ENCODE assay signal across 1 cellular context in the genomic region with DNA sequence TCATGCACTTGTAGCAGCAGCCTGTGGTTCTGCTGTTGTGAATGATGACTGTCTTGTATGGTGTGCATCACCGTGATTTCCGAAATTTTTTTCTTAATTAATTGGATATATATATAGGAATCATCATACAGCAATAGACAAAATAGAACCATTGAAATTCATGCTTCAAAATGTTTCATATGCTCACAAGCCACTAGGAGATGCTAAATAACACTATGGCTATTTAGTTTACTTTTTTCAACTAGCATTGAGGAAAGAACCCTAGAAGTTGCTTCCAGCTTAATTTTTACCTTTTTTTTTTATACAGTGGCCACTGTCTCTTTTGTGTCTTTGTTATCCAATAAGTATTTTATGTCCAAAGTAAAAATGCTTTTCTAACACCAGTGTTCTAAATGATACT.
TF ChIP-seq lines count a peak whose summit lies in the region.

No MANE protein-coding gene starts in this region.

TF ChIP-seq in IMR-90, 13 proteins besides CTCF, POLR2A, EP300 and RAD21 (continued from another document):
- TF ChIP-seq, protein P1, sequence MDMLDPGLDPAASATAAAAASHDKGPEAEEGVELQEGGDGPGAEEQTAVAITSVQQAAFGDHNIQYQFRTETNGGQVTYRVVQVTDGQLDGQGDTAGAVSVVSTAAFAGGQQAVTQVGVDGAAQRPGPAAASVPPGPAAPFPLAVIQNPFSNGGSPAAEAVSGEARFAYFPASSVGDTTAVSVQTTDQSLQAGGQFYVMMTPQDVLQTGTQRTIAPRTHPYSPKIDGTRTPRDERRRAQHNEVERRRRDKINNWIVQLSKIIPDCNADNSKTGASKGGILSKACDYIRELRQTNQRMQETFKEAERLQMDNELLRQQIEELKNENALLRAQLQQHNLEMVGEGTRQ (IDR thresholded peaks at IDR 0.05; ENCODE audit: low read depth, low read length): no peak
- TF ChIP-seq FOS (IDR thresholded peaks at IDR 0.05; ENCODE audit: low read depth, low read length) (no peak), MAFK (IDR thresholded peaks at IDR 0.05; ENCODE audit: low read depth, low read length) (no peak), CEBPB (IDR thresholded peaks at IDR 0.05; ENCODE audit: low read depth, low read length) (no peak), BHLHE40 (IDR thresholded peaks at IDR 0.05; ENCODE audit: low read depth, low read length) (no peak), SMC3 (IDR thresholded peaks at IDR 0.05; ENCODE audit: low read depth, low read length) (0 out of 2 replicates have a peak, but pooled peaks have one; percentile 10)
